14 cellular contexts compared by ENCODE assay signal in the genomic region with DNA sequence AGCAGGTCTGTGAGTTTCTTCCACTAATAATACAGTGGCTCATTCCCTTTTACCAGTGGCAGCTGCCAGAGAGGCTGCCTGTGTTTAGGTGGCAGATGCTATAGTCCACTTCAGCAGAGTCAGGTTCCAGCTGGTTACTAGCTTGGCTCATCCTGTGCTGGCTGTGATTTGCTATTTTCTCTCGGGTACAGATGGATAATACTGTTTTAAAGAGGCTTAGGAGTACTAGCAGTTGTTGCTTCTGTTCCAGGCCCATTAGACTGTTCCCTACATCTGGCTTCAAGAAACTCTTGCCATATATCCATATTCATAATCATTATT. TPM values are rescaled to one million over a fixed set of nuclear protein-coding genes. Genes with fewer than 3 reads are reported as not detected.
DNase-seq lines count a peak whose midpoint lies in the region; ATAC-seq lines count a peak whose summit lies in the region.
"Had no signal": no experiment of that assay in that cellular context is flagged by ENCODE, and none has a peak within 500 bp of the region (broad histone marks: within the 10 kb centered on the region; RNA-seq: fewer than 3 reads in every experiment).

No MANE protein-coding gene starts in this region.

- no peak for ATAC-seq in T-helper 17 cell
- ATAC-seq in HG02642 (IDR thresholded peaks at IDR 0.05; ENCODE audit: poor library complexity, unreplicated experiment) = no peak
- ATAC-seq: foreskin keratinocyte, upper lobe of right lung had no signal

- H3K36me3 Mint-ChIP-seq in T-helper 17 cell (ENCODE audit: low read depth) = peaks cover 4% of the 10 kb centered on the region

- H3K27ac ChIP-seq in mesodermal cell (ENCODE audit: low read depth, low read length, severe bottlenecking) = peak overlapping the region; percentile 91
- H3K27ac ChIP-seq: foreskin keratinocyte had no signal

- peaks cover 67% of the 10 kb centered on the region for H3K36me3 ChIP-seq in mesodermal cell (ENCODE audit: control insufficient read depth, insufficient read depth, low read length)

- no peaks in the 10 kb centered on the region for H3K9me3 ChIP-seq in T-helper 17 cell (ENCODE audit: control insufficient read depth, low read length, poor library complexity, severe bottlenecking)
- H3K9me3 ChIP-seq in mesodermal cell (ENCODE audit: control insufficient read depth, low read length) = no peaks in the 10 kb centered on the region
- H3K9me3 ChIP-seq: upper lobe of right lung had no signal

- in situ Hi-C loops in G401 (cut with HindIII; ENCODE audit: low sequenced_read_pairs) = no loop called here

- H3K4me1 Mint-ChIP-seq in T-helper 17 cell = peaks cover 66% of the 10 kb centered on the region

- H3K27ac Mint-ChIP-seq in T-helper 17 cell = peak overlapping the region; percentile 94

- H3K27me3 Mint-ChIP-seq in T-helper 17 cell = no peaks in the 10 kb centered on the region

- no peak overlapping the region for H3K4me3 ChIP-seq in mesodermal cell (ENCODE audit: extremely low read depth, insufficient read depth, low read length, poor library complexity, severe bottlenecking)
- H3K4me3 ChIP-seq: upper lobe of right lung had no signal

- WGBS in mesodermal cell (ENCODE audit: insufficient coverage in 2 of 2), 2 experiments = no CpG with 5 or more reads among the region's 1 CpG

- DNase-seq in NCI-H1417 (lab: John Stamatoyannopoulos, UW) (peak in 2 of 3 experiments; percentile 2 to 18), NCI-H1417 treated with DMSO at 0.1 percent for 48 hours (lab: John Stamatoyannopoulos, UW) (no peak), G401 (ENCODE audit: low spot score) (peak; percentile 59), T-helper 17 cell (no peak), amniotic stem cell (lab: John Stamatoyannopoulos, UW) (no peak), inferior parietal cortex (ENCODE audit: extremely low spot score) (no peak)
- DNase-seq: activated CD4-positive, alpha-beta T cell treated with anti-CD3 and anti-CD28 coated beads, Interleukin-2, amount 50 U/mL, for 1 hour; activated naive CD4-positive, alpha-beta T cell treated with anti-CD3 and anti-CD28 coated beads for 36 hours; DMS79 treated with DMSO at 0.1 percent for 48 hours; foreskin keratinocyte; MV-4-11; upper lobe of right lung had no signal

- H3K4me1 ChIP-seq in mesodermal cell (ENCODE audit: control insufficient read depth, insufficient read depth, low read length, poor library complexity, severe bottlenecking) = peaks cover 33% of the 10 kb centered on the region
- H3K4me1 ChIP-seq: foreskin keratinocyte had no signal

- H3K4me3 Mint-ChIP-seq in T-helper 17 cell = no peak overlapping the region
- H3K4me3 Mint-ChIP-seq: activated naive CD4-positive, alpha-beta T cell treated with anti-CD3 and anti-CD28 coated beads for 36 hours had no signal

RNA-seq across cellular contexts. Expression of a gene that starts 41.0 kb away (rescaled TPM):
- 11.6 and 17.0 TPM in 2 replicates for total RNA-seq in G401 (2014; rRNA removed; shearing (Covaris generic))
- total RNA-seq in T-helper 17 cell = 10 to 100 TPM; 37.6 to 43.2 TPM
- polyA plus RNA-seq in mesodermal cell (2013, experiment 1 of 2) = 31.8 TPM
- polyA plus RNA-seq in mesodermal cell (2013, experiment 2 of 2) = 25.7 TPM

Comparison
In these comparisons a context has a peak if more than half of its experiments do, and no peak if none do; other contexts are left out.
1. DNase-seq: peak in NCI-H1417 (2 of 3) and G401 (single experiment); none in NCI-H1417 treated with DMSO at 0.1 percent for 48 hours (single experiment), T-helper 17 cell (0 of 3), amniotic stem cell (single experiment) and inferior parietal cortex (single experiment).